25 cellular contexts compared by ENCODE assay signal in genomic region chr4:77026322-77026704, GRCh38. TPM values are rescaled to one million over a fixed set of nuclear protein-coding genes. Genes with fewer than 3 reads are reported as not detected.
A peak's percentile ranks its signal among the peaks of the same experiment; 100 is the strongest.
DNase-seq lines count a peak whose midpoint lies in the region; ATAC-seq and TF ChIP-seq lines count a peak whose summit lies in the region.
"Had no signal": no experiment of that assay in that cellular context is flagged by ENCODE, and none has a peak within 500 bp of the region (broad histone marks: within the 10 kb centered on the region; RNA-seq: fewer than 3 reads in every experiment).

No MANE protein-coding gene starts in this region.

- H3K9me2 ChIP-seq in GM23248 (ENCODE audit: insufficient read depth): no peaks in the 10 kb centered on the region

- peaks cover 33% of the 10 kb centered on the region for H3K4me1 ChIP-seq in GM23248 (ENCODE audit: insufficient read depth)
- H3K4me1 ChIP-seq: A549, psoas muscle had no signal

- no peak overlapping the region for H3K4me3 ChIP-seq in GM23248
- H3K4me3 ChIP-seq: A549, cardiac muscle cell, lung, psoas muscle had no signal

- H3K27ac Mint-ChIP-seq in activated T-cell treated with anti-CD3 and anti-CD28 coated beads, Interleukin-2, amount 50 U/mL, for 24 hours: peak overlapping the region; percentile 86
- peak overlapping the region; percentile 85 for H3K27ac Mint-ChIP-seq in activated naive CD8-positive, alpha-beta T cell
- H3K27ac Mint-ChIP-seq in nephron progenitor cell: peak overlapping the region; percentile 79
- H3K27ac Mint-ChIP-seq: B cell; dendritic cell treated with granulocyte-macrophage colony-stimulating factor and Interleukin-4, amounts not matched to agents 40 ng/mL and 50 ng/mL, for 4 days; WTC11 had no signal

- no peak for ATAC-seq in Right ventricle myocardium superior (ENCODE audit: poor library complexity)
- ATAC-seq: A549, PC-3, psoas muscle, Right ventricle myocardium inferior, WTC11 had no signal

- in situ Hi-C loops in GM23248 (cut with MboI): no loop called here

- H3K79me2 ChIP-seq in GM23248 (ENCODE audit: insufficient read depth): peaks cover 49% of the 10 kb centered on the region

- no peaks in the 10 kb centered on the region for H3K9me3 Mint-ChIP-seq in activated T-cell treated with anti-CD3 and anti-CD28 coated beads, Interleukin-2, amount 50 U/mL, for 24 hours
- H3K9me3 Mint-ChIP-seq in activated naive CD8-positive, alpha-beta T cell (ENCODE audit: low read depth): no peaks in the 10 kb centered on the region
- no peaks in the 10 kb centered on the region for H3K9me3 Mint-ChIP-seq in nephron progenitor cell
- H3K9me3 Mint-ChIP-seq: dendritic cell treated with granulocyte-macrophage colony-stimulating factor and Interleukin-4, amounts not matched to agents 40 ng/mL and 50 ng/mL, for 4 days; WTC11 had no signal

- peaks cover 56% of the 10 kb centered on the region for H3K4me1 Mint-ChIP-seq in activated T-cell treated with anti-CD3 and anti-CD28 coated beads, Interleukin-2, amount 50 U/mL, for 24 hours (ENCODE audit: low read depth)
- peaks cover 48% of the 10 kb centered on the region for H3K4me1 Mint-ChIP-seq in activated naive CD8-positive, alpha-beta T cell (ENCODE audit: low read depth)
- peaks cover 38% of the 10 kb centered on the region for H3K4me1 Mint-ChIP-seq in nephron progenitor cell
- H3K4me1 Mint-ChIP-seq: B cell had no signal

- no peak overlapping the region for H3K4me3 Mint-ChIP-seq in activated T-cell treated with anti-CD3 and anti-CD28 coated beads, Interleukin-2, amount 50 U/mL, for 24 hours
- peak overlapping the region; percentile 48 for H3K4me3 Mint-ChIP-seq in activated naive CD8-positive, alpha-beta T cell
- H3K4me3 Mint-ChIP-seq in nephron progenitor cell: no peak overlapping the region
- H3K4me3 Mint-ChIP-seq: B cell; dendritic cell treated with granulocyte-macrophage colony-stimulating factor and Interleukin-4, amounts not matched to agents 40 ng/mL and 50 ng/mL, for 4 days; WTC11 had no signal

- H3K36me3 ChIP-seq in GM23248 (ENCODE audit: low read depth): peaks cover 84% of the 10 kb centered on the region
- H3K36me3 ChIP-seq: neutrophil had no signal

- peaks cover 6% of the 10 kb centered on the region for H3K27me3 Mint-ChIP-seq in activated T-cell treated with anti-CD3 and anti-CD28 coated beads, Interleukin-2, amount 50 U/mL, for 24 hours
- H3K27me3 Mint-ChIP-seq in activated naive CD8-positive, alpha-beta T cell: no peaks in the 10 kb centered on the region
- no peaks in the 10 kb centered on the region for H3K27me3 Mint-ChIP-seq in nephron progenitor cell (ENCODE audit: low read depth, poor library complexity)
- H3K27me3 Mint-ChIP-seq: B cell; dendritic cell treated with granulocyte-macrophage colony-stimulating factor and Interleukin-4, amounts not matched to agents 40 ng/mL and 50 ng/mL, for 4 days had no signal

- H3K27ac ChIP-seq in GM23248: peak overlapping the region; percentile 74
- H3K27ac ChIP-seq: A549, cardiac muscle cell, neutrophil, psoas muscle had no signal

- intact Hi-C loops in Right ventricle myocardium superior (cut with DNase I): no loop called here

- DNase-seq in activated T-cell treated with anti-CD3 and anti-CD28 coated beads, Interleukin-2, amount 50 U/mL, for 24 hours: no peak
- no peak for DNase-seq in activated T-cell treated with anti-CD3 and anti-CD28 coated beads for 4 hours
- no peak for DNase-seq in GM23248
- DNase-seq in nephron progenitor cell: no peak
- DNase-seq in cerebellar nuclear complex (lab: John Stamatoyannopoulos, UW): no peak
- DNase-seq in Right ventricle myocardium superior: no peak
- DNase-seq in DMS153 treated with DMSO at 0.1 percent for 48 hours (lab: John Stamatoyannopoulos, UW; ENCODE audit: unreplicated experiment): no peak
- DNase-seq: amygdala, DMS153, GOT3, Karpas-422, NCI-H1694, NCI-H510A, PC-3, psoas muscle, T1000 had no signal

- no peak for TF ChIP-seq CTCF in nephron progenitor cell (IDR thresholded peaks at IDR 0.05)

- 95 to 96% methylated on average over 4 of the region's 4 CpGs for WGBS in GM23248 (ENCODE audit: low coverage in 1 of 2, low lambda C conversion rate in 2 of 2, missing lambda C conversion rate in 2 of 2), 2 experiments

- H3K36me3 Mint-ChIP-seq in activated T-cell treated with anti-CD3 and anti-CD28 coated beads, Interleukin-2, amount 50 U/mL, for 24 hours (ENCODE audit: low read depth): peaks cover 90% of the 10 kb centered on the region
- peaks cover 33% of the 10 kb centered on the region for H3K36me3 Mint-ChIP-seq in activated naive CD8-positive, alpha-beta T cell
- peaks cover 99% of the 10 kb centered on the region for H3K36me3 Mint-ChIP-seq in nephron progenitor cell (ENCODE audit: low read depth)

- peaks cover 94% of the 10 kb centered on the region for H3F3A ChIP-seq in GM23248 (ENCODE audit: insufficient read depth)

- no peaks in the 10 kb centered on the region for H3K9me3 ChIP-seq in GM23248 (ENCODE audit: low read depth)
- H3K9me3 ChIP-seq: A549, neutrophil, psoas muscle had no signal

- no peaks in the 10 kb centered on the region for H4K20me1 ChIP-seq in GM23248 (ENCODE audit: insufficient read depth)

- peak overlapping the region; percentile 45 for H3K9ac ChIP-seq in GM23248

- no peak overlapping the region for H2AFZ ChIP-seq in GM23248

- H3K4me2 ChIP-seq in GM23248 (ENCODE audit: unreplicated experiment): no peak overlapping the region
- H3K4me2 ChIP-seq: A549 had no signal

- H3K27me3 ChIP-seq in GM23248 (replicated peaks; ENCODE audit: insufficient read depth): no peaks in the 10 kb centered on the region
- H3K27me3 ChIP-seq: cardiac muscle cell, neutrophil had no signal

RNA-seq across cellular contexts. Expression of gene CCNI, which starts 49.5 kb away (rescaled TPM):
- total RNA-seq in GM23248 (2014; rRNA removed; shearing (Covaris generic)): 121 and 125 TPM in 2 replicates
- polyA plus RNA-seq in GM23248 (2016; fragmentation: Nextera tagmentation; extraction: Ambion mirVana): 158 and 166 TPM in 2 replicates
- total RNA-seq in Right ventricle myocardium superior: 242 TPM
